ENCODE assay signal across 10 cellular contexts in genomic region chr1:9183441-9183840, GRCh38. TPM values are rescaled to one million over a fixed set of nuclear protein-coding genes. Genes with fewer than 3 reads are reported as not detected.
DNase-seq lines count a peak whose midpoint lies in the region; ATAC-seq and TF ChIP-seq lines count a peak whose summit lies in the region.
"Had no signal": no experiment of that assay in that cellular context is flagged by ENCODE, and none has a peak within 500 bp of the region (broad histone marks: within the 10 kb centered on the region; RNA-seq: fewer than 3 reads in every experiment).

No MANE protein-coding gene starts in this region.

- H3F3A ChIP-seq in neural cell (ENCODE audit: insufficient read depth, low read length, poor library complexity, severe bottlenecking) = no peaks in the 10 kb centered on the region

- no peak overlapping the region for H3K4me2 ChIP-seq in neural cell (ENCODE audit: low read length)

- H3K9me3 Mint-ChIP-seq in stimulated activated naive CD8-positive, alpha-beta T cell treated with anti-CD3 and anti-CD28 coated beads, Interleukin-15, Interleukin-2, amounts not matched to agents 100 ng/mL and 50 ng/mL, for 24 hours = no peaks in the 10 kb centered on the region

- peaks cover 26% of the 10 kb centered on the region for H3K27me3 Mint-ChIP-seq in stimulated activated naive CD8-positive, alpha-beta T cell treated with anti-CD3 and anti-CD28 coated beads, Interleukin-15, Interleukin-2, amounts not matched to agents 100 ng/mL and 50 ng/mL, for 24 hours

- no peak overlapping the region for H2AFZ ChIP-seq in neural cell (ENCODE audit: low read depth, low read length)

- H3K9ac ChIP-seq in neural cell (ENCODE audit: low read length) = no peak overlapping the region

- no peak for ATAC-seq in stimulated activated naive CD8-positive, alpha-beta T cell treated with anti-CD3 and anti-CD28 coated beads, Interleukin-15, Interleukin-2, amounts not matched to agents 100 U/mL and 50 U/mL, for 24 hours
- ATAC-seq in HG03457 (IDR thresholded peaks at IDR 0.05; ENCODE audit: unreplicated experiment) = no peak

- H3K4me3 ChIP-seq in dorsolateral prefrontal cortex (peak overlapping the region; percentile 47 to 83 (median 70)), neural cell (ENCODE audit: low read length) (peak overlapping the region; percentile 60), SJCRH30 (no peak overlapping the region)

- no peaks in the 10 kb centered on the region for H3K36me3 Mint-ChIP-seq in stimulated activated naive CD8-positive, alpha-beta T cell treated with anti-CD3 and anti-CD28 coated beads, Interleukin-15, Interleukin-2, amounts not matched to agents 100 ng/mL and 50 ng/mL, for 24 hours (ENCODE audit: low read depth)

- H3K4me3 Mint-ChIP-seq in stimulated activated naive CD8-positive, alpha-beta T cell treated with anti-CD3 and anti-CD28 coated beads, Interleukin-15, Interleukin-2, amounts not matched to agents 100 ng/mL and 50 ng/mL, for 24 hours = peak overlapping the region; percentile 48

- H3K9me2 ChIP-seq in neural cell (ENCODE audit: insufficient read depth, low read length) = no peaks in the 10 kb centered on the region

- no peaks in the 10 kb centered on the region for H3K79me2 ChIP-seq in neural cell (replicated peaks; ENCODE audit: insufficient read depth, low read length)

- no peak for DNase-seq in stimulated activated naive CD8-positive, alpha-beta T cell treated with anti-CD3 and anti-CD28 coated beads, Interleukin-15, Interleukin-2, amounts not matched to agents 100 U/mL and 50 U/mL, for 24 hours
- DNase-seq in dorsolateral prefrontal cortex = no peak
- DNase-seq in occipital lobe (lab: John Stamatoyannopoulos, UW) = no peak
- DNase-seq in SJCRH30 = no peak
- DNase-seq in stimulated activated CD4-positive, alpha-beta T cell treated with anti-CD3 and anti-CD28 coated beads, Interleukin-2, amount 100 ng/mL, for 24 hours = no peak
- DNase-seq: amygdala, Calu3 had no signal

- no peaks in the 10 kb centered on the region for H3K4me1 ChIP-seq in SJCRH30

- intact Hi-C loops in dorsolateral prefrontal cortex (cut with DNase I) = loop anchor here in 1 of 2 donors (5.0 kb wide), 2 partner anchors 41 to 69 kb away; no protein-coding TSS in a partner anchor

- H3K27me3 ChIP-seq in dorsolateral prefrontal cortex = peaks cover 0 to 17% (median 0%) of the 10 kb centered on the region in 45 donors
- peaks cover 32% of the 10 kb centered on the region for H3K27me3 ChIP-seq in neural cell (ENCODE audit: insufficient read depth, low read depth, low read length)
- H3K27me3 ChIP-seq in SJCRH30 = peaks cover 7% of the 10 kb centered on the region

- no peak for TF ChIP-seq EP300 in neural cell (conservative IDR thresholded peaks at IDR 0.05; ENCODE audit: poor library complexity, severe bottlenecking)

- no peak for TF ChIP-seq RAD21 in neural cell (conservative IDR thresholded peaks at IDR 0.05)

- no peaks in the 10 kb centered on the region for H3K9me3 ChIP-seq in neural cell (ENCODE audit: low read length)
- H3K9me3 ChIP-seq in SJCRH30 (replicated peaks) = no peaks in the 10 kb centered on the region

- no peaks in the 10 kb centered on the region for H3K36me3 ChIP-seq in neural cell (ENCODE audit: insufficient read depth, low read length)
- no peaks in the 10 kb centered on the region for H3K36me3 ChIP-seq in SJCRH30

- no peak for TF ChIP-seq CTCF in dorsolateral prefrontal cortex (IDR thresholded peaks at IDR 0.05 in 54 of 56, conservative IDR thresholded peaks at IDR 0.05 in 2 of 56; ENCODE audit: low read depth in 1 of 56, partially characterized antibody in 56 of 56)
- TF ChIP-seq CTCF in neural cell (IDR thresholded peaks at IDR 0.05; ENCODE audit: poor library complexity, severe bottlenecking) = no peak

- no peaks in the 10 kb centered on the region for H4K20me1 ChIP-seq in neural cell (ENCODE audit: insufficient read depth)

- no peak overlapping the region for H3K27ac Mint-ChIP-seq in stimulated activated naive CD8-positive, alpha-beta T cell treated with anti-CD3 and anti-CD28 coated beads, Interleukin-15, Interleukin-2, amounts not matched to agents 100 ng/mL and 50 ng/mL, for 24 hours

- peaks cover 7% of the 10 kb centered on the region for H3K4me1 Mint-ChIP-seq in stimulated activated naive CD8-positive, alpha-beta T cell treated with anti-CD3 and anti-CD28 coated beads, Interleukin-15, Interleukin-2, amounts not matched to agents 100 ng/mL and 50 ng/mL, for 24 hours (ENCODE audit: low read depth)

- H3K27ac ChIP-seq in dorsolateral prefrontal cortex (peak overlapping the region in 1 of 59 donors; percentile 83), neural cell (ENCODE audit: low read length) (no peak overlapping the region), SJCRH30 (no peak overlapping the region)

TF ChIP-seq in neural cell, 6 proteins besides CTCF, POLR2A, EP300 and RAD21:
- TF ChIP-seq REST (IDR thresholded peaks at IDR 0.05; ENCODE audit: borderline replicate concordance) (no peak), SMC3 (conservative IDR thresholded peaks at IDR 0.05; ENCODE audit: poor library complexity) (no peak), TAF1 (IDR thresholded peaks at IDR 0.05; ENCODE audit: low read depth) (no peak), POLR2AphosphoS5 (IDR thresholded peaks at IDR 0.05) (no peak), EZH2 (IDR thresholded peaks at IDR 0.05; ENCODE audit: borderline replicate concordance, insufficient read depth, low read length, poor library complexity, severe bottlenecking) (no peak), MXI1 (conservative IDR thresholded peaks at IDR 0.05; ENCODE audit: poor library complexity, severe bottlenecking) (no peak)

RNA-seq across cellular contexts. Expression of gene H6PD, which starts 51.1 kb away (rescaled TPM):
- total RNA-seq in dorsolateral prefrontal cortex (10 to 100 TPM in 118 of 120 experiments, 1 to 10 TPM in 2; 9.0 to 25.6 (median 15.7) TPM), occipital lobe (6.2 TPM)
- polyA plus RNA-seq in neural cell = 4.6 and 6.6 TPM in 2 replicates
- polyA minus RNA-seq in neural cell = 10.2 and 11.2 TPM in 2 replicates
- 5.9 and 7.0 TPM in 2 replicates for total RNA-seq in SJCRH30 (2014; rRNA removed; shearing (Covaris generic))

RNA-seq across cellular contexts. Expression of gene GPR157, which starts 54.5 kb away (rescaled TPM):
- total RNA-seq in dorsolateral prefrontal cortex (1 to 10 TPM in 64 of 120 experiments, under 1 TPM in 56; 0.11 to 7.5 (median 1.1) TPM), occipital lobe (0.47 TPM)
- not detected in 2 replicates for polyA plus RNA-seq in neural cell
- polyA minus RNA-seq in neural cell = 0.12 TPM in 1 of 2 replicates, not detected in the other
- total RNA-seq in SJCRH30 (2014; rRNA removed; shearing (Covaris generic)) = not detected in 2 replicates
